14 cellular contexts compared by ENCODE assay signal in the genomic region with DNA sequence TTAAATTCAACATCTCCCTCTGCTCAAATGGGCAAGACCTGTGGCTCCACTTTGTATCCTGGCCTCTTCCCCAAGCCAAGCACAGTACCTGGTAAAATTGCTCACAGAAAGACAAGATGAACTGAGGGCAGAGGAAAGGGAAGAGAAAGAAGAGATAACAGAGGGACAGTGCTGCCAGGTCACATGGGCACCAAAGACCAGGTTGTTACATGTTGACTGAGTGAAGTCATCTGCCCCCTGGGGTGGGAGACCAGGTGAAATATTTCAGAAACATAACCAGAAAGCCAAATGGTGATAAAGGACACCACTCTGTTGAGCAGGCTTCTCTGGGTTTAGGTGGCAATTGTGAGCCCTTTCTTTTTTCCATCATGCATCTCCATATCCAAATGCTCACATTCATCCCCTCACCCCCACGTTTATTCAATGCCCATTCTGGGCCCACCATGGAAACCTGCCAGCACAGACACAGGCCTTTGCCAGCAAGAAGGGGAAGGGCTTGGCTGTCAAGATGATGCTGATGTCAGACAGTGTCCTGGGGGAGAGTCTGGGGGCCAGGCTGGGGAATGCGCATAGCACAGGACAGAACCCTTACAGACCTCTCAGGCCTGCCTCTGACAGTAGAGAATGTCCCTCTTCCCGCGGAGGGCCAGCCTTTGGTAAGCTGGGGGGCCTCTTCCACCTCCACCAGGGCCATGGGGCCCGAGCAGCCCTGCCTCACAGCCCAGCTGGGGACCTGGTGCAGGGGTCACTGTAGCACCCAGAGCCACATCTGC.
"Had no signal": no experiment of that assay in that cellular context is flagged by ENCODE, and none has a peak within 500 bp of the region (broad histone marks: within the 10 kb centered on the region; RNA-seq: fewer than 3 reads in every experiment).

No MANE protein-coding gene starts in this region.

- H3K27ac ChIP-seq: adrenal gland, prostate gland, tibial nerve had no signal

- H3K27me3 ChIP-seq: adrenal gland, tibial nerve had no signal

- H3K4me3 ChIP-seq: adrenal gland, prostate gland, tibial nerve had no signal

- DNase-seq: activated CD4-positive, alpha-beta memory T cell treated with anti-CD3 and anti-CD28 coated beads, Interleukin-2, amount 10 ng/mL, durations not matched to agents 7 days and 5 days; activated CD4-positive, alpha-beta T cell treated with anti-CD3 and anti-CD28 coated beads for 36 hours; activated naive CD4-positive, alpha-beta T cell treated with anti-CD3 and anti-CD28 coated beads, Interleukin-2, amount 50 U/mL, for 16 hours; activated T-cell treated with anti-CD3 and anti-CD28 coated beads for 4 hours; central memory CD4-positive, alpha-beta T cell; glutamatergic neuron; naive thymus-derived CD4-positive, alpha-beta T cell; occipital lobe; stimulated activated CD4-positive, alpha-beta T cell treated with anti-CD3 and anti-CD28 coated beads, Interleukin-2, amount 100 ng/mL, for 24 hours; stimulated activated naive B cell treated with anti-CD40 and anti-IgM and Interleukin-4, amounts not matched to agents 10 μg/mL and 1 μg/mL and 100 μg/mL, for 72 hours had no signal

- H3K9me3 ChIP-seq: adrenal gland, prostate gland, tibial nerve had no signal

- ATAC-seq: activated CD4-positive, alpha-beta T cell treated with anti-CD3 and anti-CD28 coated beads for 36 hours; naive thymus-derived CD4-positive, alpha-beta T cell; sciatic nerve; stimulated activated naive B cell treated with anti-CD40 and anti-IgM and Interleukin-4, amounts not matched to agents 10 μg/mL and 1 μg/mL and 100 μg/mL, for 72 hours had no signal

- H3K4me1 ChIP-seq: prostate gland had no signal
